ENCODE assay signal across 8 cellular contexts in the genomic region with DNA sequence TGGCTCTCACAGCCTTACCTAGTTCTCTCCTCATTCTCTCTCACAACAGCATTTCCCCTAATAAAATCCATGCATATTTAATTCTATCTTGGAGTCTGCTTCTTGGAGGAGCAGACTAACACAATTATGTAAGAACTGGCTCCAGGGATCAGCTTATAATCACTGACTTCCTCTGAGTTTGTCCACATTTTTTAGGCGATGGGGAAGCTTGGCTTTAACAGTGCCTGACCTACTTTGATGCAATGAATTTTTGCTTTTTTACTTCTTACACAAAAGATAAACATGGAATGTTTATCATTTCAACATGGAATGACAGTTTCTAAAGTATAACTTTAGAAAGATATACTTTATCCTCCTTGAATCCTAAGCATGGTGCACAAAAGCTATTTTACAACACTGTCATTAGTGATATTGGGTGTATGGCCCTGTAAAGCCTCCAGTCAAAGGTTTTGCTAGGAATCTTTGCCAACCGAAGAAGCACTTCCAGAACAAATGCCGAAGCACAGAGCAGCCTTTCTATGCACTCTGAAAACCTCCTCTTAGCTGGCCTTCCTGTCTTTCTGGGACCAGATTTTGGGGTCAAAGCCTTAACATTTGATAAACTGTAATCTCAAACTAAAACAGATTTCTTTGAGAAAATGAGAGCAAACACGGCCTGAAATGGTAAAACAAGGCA. TPM values are rescaled to one million over a fixed set of nuclear protein-coding genes. Genes with fewer than 3 reads are reported as not detected.
DNase-seq lines count a peak whose midpoint lies in the region; ATAC-seq and TF ChIP-seq lines count a peak whose summit lies in the region.

No MANE protein-coding gene starts in this region.

- H3K9me2 ChIP-seq in OCI-LY1 (ENCODE audit: low read depth, low read length), result no peaks in the 10 kb centered on the region

- no peaks in the 10 kb centered on the region for H3K79me2 ChIP-seq in OCI-LY1 (ENCODE audit: insufficient read depth, low read length)

- peaks cover 21% of the 10 kb centered on the region for H3K4me1 ChIP-seq in OCI-LY1 (ENCODE audit: insufficient read depth, low read length, severe bottlenecking)
- peaks cover 4 to 11% of the 10 kb centered on the region in 2 donors for H3K4me1 ChIP-seq in naive thymus-derived CD4-positive, alpha-beta T cell (ENCODE audit: control insufficient read depth in 2 of 2, insufficient read depth in 2 of 2, low read length in 2 of 2)

- no peak for DNase-seq in AG04450 (ENCODE audit: low read depth, low spot score)
- DNase-seq in epithelial cell of proximal tubule (ENCODE audit: low read depth), result no peak
- DNase-seq in naive thymus-derived CD4-positive, alpha-beta T cell, result peak in 1 of 9 donors; percentile 2
- no peak for DNase-seq in NCI-H1436 treated with DMSO at 0.1 percent for 48 hours (lab: John Stamatoyannopoulos, UW)
- DNase-seq in effector CD8-positive, alpha-beta T cell (lab: John Stamatoyannopoulos, UW), result no peak

- H3K27ac Mint-ChIP-seq in naive thymus-derived CD4-positive, alpha-beta T cell, result peak overlapping the region; percentile 81 to 95 (median 92)

- POLR2A ChIA-PET in AG04450 (lab: Yijun Ruan, JAX), result interaction anchor here (0.9 kb wide), 1 partner anchor 22 kb away, joined by 3 read pairs; the partner anchor contains the start of gene SLC9B2
- POLR2A ChIA-PET in naive thymus-derived CD4-positive, alpha-beta T cell (lab: Charles Lee), result interaction anchor here (0.8 to 2.1 kb wide), 2 partner anchors 22 to 226 kb away, joined by 4 to 12 read pairs; partner anchors contain the start of gene SLC9B2

- H3K9me3 Mint-ChIP-seq in naive thymus-derived CD4-positive, alpha-beta T cell, result no peaks in the 10 kb centered on the region

- H3K4me1 Mint-ChIP-seq in naive thymus-derived CD4-positive, alpha-beta T cell, result peaks cover 22 to 45% (median 34%) of the 10 kb centered on the region in 7 donors

- H3K27me3 ChIP-seq in AG04450 (ENCODE audit: control insufficient read depth, insufficient read depth, low read length) (no peaks in the 10 kb centered on the region), OCI-LY1 (ENCODE audit: insufficient read depth, low read length) (no peaks in the 10 kb centered on the region)
- no peaks in the 10 kb centered on the region for H3K27me3 ChIP-seq in naive thymus-derived CD4-positive, alpha-beta T cell (ENCODE audit: control insufficient read depth in 2 of 2, insufficient read depth in 2 of 2, low read length in 2 of 2)

- CTCF ChIA-PET in AG04450 (lab: Charles Lee), result interaction anchor here (0.6 to 4.5 kb wide), 25 partner anchors 8 to 841 kb away, joined by 3 to 30 read pairs (median 4); no protein-coding TSS in a partner anchor
- CTCF ChIA-PET in naive thymus-derived CD4-positive, alpha-beta T cell (lab: Charles Lee), result interaction anchor here (0.6 to 1.7 kb wide), 7 partner anchors 56 to 668 kb away, joined by 3 to 6 read pairs (median 3); no protein-coding TSS in a partner anchor

- H3K4me3 Mint-ChIP-seq in naive thymus-derived CD4-positive, alpha-beta T cell, result peak overlapping the region; percentile 88 to 100 (median 94)

- H3K27me3 Mint-ChIP-seq in naive thymus-derived CD4-positive, alpha-beta T cell, result no peaks in the 10 kb centered on the region

- no peak overlapping the region for H3K27ac ChIP-seq in AG04450 (ENCODE audit: low read depth, low read length)
- no peak overlapping the region for H3K27ac ChIP-seq in OCI-LY1 (ENCODE audit: low read depth, low read length, poor library complexity, severe bottlenecking)
- H3K27ac ChIP-seq in naive thymus-derived CD4-positive, alpha-beta T cell (ENCODE audit: low read depth, low read length), result peak overlapping the region; percentile 69

- H2AFZ ChIP-seq in OCI-LY1 (ENCODE audit: low read length), result peak overlapping the region; percentile 77; the same call in 1 of the 2 replicates

- H3K4me2 ChIP-seq in OCI-LY1 (ENCODE audit: low read length), result peak overlapping the region; percentile 79

- ATAC-seq in naive thymus-derived CD4-positive, alpha-beta T cell, result no peak
- ATAC-seq in HG03354 (IDR thresholded peaks at IDR 0.05; ENCODE audit: poor library complexity, severe bottlenecking, unreplicated experiment), result no peak
- no peak for ATAC-seq in GM21576 (IDR thresholded peaks at IDR 0.05; ENCODE audit: unreplicated experiment)

- H4K20me1 ChIP-seq in OCI-LY1 (ENCODE audit: insufficient read depth, low read length), result no peaks in the 10 kb centered on the region

- H3K9me3 ChIP-seq in AG04450 (ENCODE audit: control insufficient read depth, insufficient read depth, low read length) (no peaks in the 10 kb centered on the region), OCI-LY1 (ENCODE audit: low read length) (no peaks in the 10 kb centered on the region)
- no peaks in the 10 kb centered on the region for H3K9me3 ChIP-seq in naive thymus-derived CD4-positive, alpha-beta T cell (ENCODE audit: control insufficient read depth in 2 of 3, low read length in 3 of 3)

- H3F3A ChIP-seq in OCI-LY1 (ENCODE audit: insufficient read depth, low read length), result no peaks in the 10 kb centered on the region

- TF ChIP-seq CTCF in AG04450 (IDR thresholded peaks at IDR 0.05; ENCODE audit: low read depth, low read length) (no peak), OCI-LY1 (IDR thresholded peaks at IDR 0.05; ENCODE audit: low read length) (no peak), epithelial cell of proximal tubule (conservative IDR thresholded peaks at IDR 0.05; ENCODE audit: low read depth, low read length) (no peak)

- H3K9ac ChIP-seq in OCI-LY1 (ENCODE audit: low read length), result peak overlapping the region; percentile 72

- H3K36me3 Mint-ChIP-seq in naive thymus-derived CD4-positive, alpha-beta T cell, result peaks cover 0 to 16% (median 3%) of the 10 kb centered on the region in 5 donors

- intact Hi-C loops in naive thymus-derived CD4-positive, alpha-beta T cell (cut with micrococcal nuclease), result loop anchor here (1.0 to 10.0 kb wide), 25 partner anchors 8 to 1934 kb away; partner anchors contain the start of genes CISD2 (in 2 of the 2), NFKB1 (in 2 of the 2), SLC39A8 (in 2 of the 2) and SLC9B1 (in 2 of the 2)

- no peaks in the 10 kb centered on the region for H3K36me3 ChIP-seq in OCI-LY1 (ENCODE audit: insufficient read depth, low read length)
- no peaks in the 10 kb centered on the region for H3K36me3 ChIP-seq in naive thymus-derived CD4-positive, alpha-beta T cell (ENCODE audit: control insufficient read depth in 2 of 3, insufficient read depth in 3 of 3, low read length in 3 of 3)

- H3K4me3 ChIP-seq in AG04450 (ENCODE audit: low read depth, low read length) (peak overlapping the region; percentile 61), OCI-LY1 (ENCODE audit: low read depth, low read length, poor library complexity, severe bottlenecking) (peak overlapping the region; percentile 65), epithelial cell of proximal tubule (ENCODE audit: low read depth, low read length) (peak overlapping the region; percentile 62)
- H3K4me3 ChIP-seq in naive thymus-derived CD4-positive, alpha-beta T cell (ENCODE audit: low read length), result peak overlapping the region; percentile 62

RNA-seq across cellular contexts. Expression of gene BDH2, which starts 0.8 kb away (rescaled TPM):
- 94.4 and 109 TPM in 2 replicates for polyA plus RNA-seq in AG04450 (2011; rRNA removed)
- polyA minus RNA-seq in AG04450 (2011; rRNA and poly(A)+ RNA removed), result 22.2 and 28.9 TPM in 2 replicates
- 29.4 and 78.4 TPM in 2 replicates for total RNA-seq in epithelial cell of proximal tubule
- total RNA-seq in naive thymus-derived CD4-positive, alpha-beta T cell, result 10 to 100 TPM in 4 of 5 experiments, 1 to 10 TPM in 1; 8.4 to 21.9 (median 18.5) TPM
- polyA plus RNA-seq in naive thymus-derived CD4-positive, alpha-beta T cell, result 10 to 100 TPM; 33.3 to 41.0 TPM

RNA-seq across cellular contexts. Expression of gene SLC9B2, which starts 22.3 kb away (rescaled TPM):
- polyA plus RNA-seq in AG04450 (2011; rRNA removed), result 7.5 and 10.1 TPM in 2 replicates
- 4.6 and 8.0 TPM in 2 replicates for polyA minus RNA-seq in AG04450 (2011; rRNA and poly(A)+ RNA removed)
- total RNA-seq in epithelial cell of proximal tubule, result 7.0 and 9.0 TPM in 2 replicates
- 10 to 100 TPM; 15.9 to 26.3 (median 20.1) TPM for total RNA-seq in naive thymus-derived CD4-positive, alpha-beta T cell
- 10 to 100 TPM; 12.7 to 14.4 TPM for polyA plus RNA-seq in naive thymus-derived CD4-positive, alpha-beta T cell
